ENCODE assay signal across 9 cellular contexts in the genomic region with DNA sequence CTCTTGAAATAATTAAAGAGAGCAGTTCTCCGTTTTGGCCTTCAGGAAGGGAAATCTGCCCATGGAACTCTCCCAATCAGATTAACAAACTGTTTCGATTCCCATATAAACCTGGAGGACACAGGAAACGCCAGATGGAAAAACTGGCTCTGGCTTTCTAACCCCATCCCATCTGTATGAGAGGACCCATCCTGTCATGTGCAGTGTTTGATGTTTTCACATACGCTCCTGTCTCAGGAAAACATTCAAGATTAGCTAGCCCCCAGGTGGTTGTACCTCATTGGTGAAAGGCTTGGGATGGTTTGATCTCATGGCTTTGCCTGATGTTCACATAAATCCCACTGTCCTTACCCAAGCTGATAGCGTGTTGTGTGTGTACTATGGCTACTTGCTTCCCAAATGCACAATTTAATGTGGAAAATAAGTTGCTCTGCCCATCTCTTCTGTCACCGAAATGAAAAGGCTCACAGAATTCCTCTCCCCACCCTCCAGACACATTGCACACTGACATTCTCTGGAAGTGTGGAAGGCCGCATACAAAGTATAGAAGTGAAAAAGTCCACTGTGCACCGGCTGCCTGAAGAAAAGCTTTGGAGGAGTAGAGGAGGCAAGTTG. TPM values are rescaled to one million over a fixed set of nuclear protein-coding genes. Genes with fewer than 3 reads are reported as not detected.
DNase-seq lines count a peak whose midpoint lies in the region; ATAC-seq, FAIRE-seq and TF ChIP-seq lines count a peak whose summit lies in the region.
"Had no signal": no experiment of that assay in that cellular context is flagged by ENCODE, and none has a peak within 500 bp of the region (broad histone marks: within the 10 kb centered on the region; RNA-seq: fewer than 3 reads in every experiment).

No MANE protein-coding gene starts in this region.

- FAIRE-seq in small intestine (lab: Jason Lieb, UNC), result no peak

- H3K4me3 ChIP-seq in CD8-positive, alpha-beta T cell (ENCODE audit: low read depth, low read length), result no peak overlapping the region
- H3K4me3 ChIP-seq in HUES6 (ENCODE audit: low read depth, low read length) (no peak overlapping the region), lung (no peak overlapping the region), small intestine (ENCODE audit: low read depth in 1 of 2, low read length in 2 of 2) (no peak overlapping the region)

- POLR2A ChIA-PET in CD8-positive, alpha-beta T cell (lab: Charles Lee), result interaction anchor here (1.2 to 3.2 kb wide), 2 partner anchors 85 to 128 kb away, joined by 3 to 59 read pairs; a partner anchor contains a TSS

- 64 to 75% methylated on average over 8 of the region's 8 CpGs for WGBS in lung, 2 donors
- 58 to 64% (median 59%) methylated on average over 8 of the region's 8 CpGs for WGBS in small intestine, 3 donors

- H3K9me3 ChIP-seq in CD8-positive, alpha-beta T cell (ENCODE audit: low read length), result no peaks in the 10 kb centered on the region
- H3K9me3 ChIP-seq in HUES6 (ENCODE audit: control insufficient read depth, insufficient read depth, low read depth, low read length), result no peaks in the 10 kb centered on the region
- no peaks in the 10 kb centered on the region for H3K9me3 ChIP-seq in lung (ENCODE audit: control insufficient read depth in 2 of 2, insufficient read depth in 1 of 2, low read length in 1 of 2)
- H3K9me3 ChIP-seq in small intestine (ENCODE audit: control insufficient read depth, low read depth), result no peaks in the 10 kb centered on the region

- H3K36me3 Mint-ChIP-seq in CD8-positive, alpha-beta T cell, result peaks cover 45% of the 10 kb centered on the region
- H3K36me3 Mint-ChIP-seq in activated T-helper 1 cell treated with anti-CD3 and anti-CD28 coated beads, Interleukin-12 subunit alpha, Interleukin-12 subunit beta, Interleukin-2, Interleukin-4 antibody, amounts not matched to agents 30 ng/mL and 10 ng/mL and 1 ng/mL, durations not matched to agents 14 hours and 24 hours and 36 hours (ENCODE audit: low read depth), result peaks cover 39% of the 10 kb centered on the region

- intact Hi-C loops in CD8-positive, alpha-beta T cell (cut with DNase I, micrococcal nuclease), result loop anchor here in 1 of 2 experiments (5.0 to 10.0 kb wide), 2 partner anchors 134 to 517 kb away; a partner anchor contains a TSS
- intact Hi-C loops in activated T-helper 1 cell treated with anti-CD3 and anti-CD28 coated beads, Interleukin-12 subunit alpha, Interleukin-12 subunit beta, Interleukin-2, Interleukin-4 antibody, amounts not matched to agents 30 ng/mL and 10 ng/mL and 1 ng/mL, durations not matched to agents 14 hours and 24 hours and 36 hours (cut with micrococcal nuclease), result loop anchor here (5.0 kb wide), 5 partner anchors 69 to 376 kb away; a partner anchor contains a TSS

- DNase-seq in CD8-positive, alpha-beta T cell, result no peak
- DNase-seq in activated T-helper 1 cell treated with anti-CD3 and anti-CD28 coated beads, Interleukin-12 subunit alpha, Interleukin-12 subunit beta, Interleukin-2, Interleukin-4 antibody, amounts not matched to agents 30 ng/mL and 10 ng/mL and 1 ng/mL, durations not matched to agents 14 hours and 24 hours and 36 hours (ENCODE audit: low spot score), result no peak
- no peak for DNase-seq in lung (ENCODE audit: low spot score)
- no peak for DNase-seq in T1000 (lab: John Stamatoyannopoulos, UW)
- DNase-seq in KG1 (lab: John Stamatoyannopoulos, UW), result no peak
- DNase-seq in small intestine, result no peak
- DNase-seq in 8988T, result no peak
- DNase-seq: NCI-H1092 had no signal

- H3K27me3 ChIP-seq in CD8-positive, alpha-beta T cell (ENCODE audit: insufficient read depth, low read length), result no peaks in the 10 kb centered on the region
- no peaks in the 10 kb centered on the region for H3K27me3 ChIP-seq in HUES6 (ENCODE audit: control insufficient read depth, insufficient read depth, low read length)
- no peaks in the 10 kb centered on the region for H3K27me3 ChIP-seq in lung (ENCODE audit: control insufficient read depth, insufficient read depth)
- no peaks in the 10 kb centered on the region for H3K27me3 ChIP-seq in small intestine (ENCODE audit: control insufficient read depth in 2 of 2, insufficient read depth in 2 of 2, low read length in 2 of 2)

- no peak for ATAC-seq in CD8-positive, alpha-beta T cell
- no peak for ATAC-seq in lung (ENCODE audit: insufficient read depth, low FRiP score)

- H3K27me3 Mint-ChIP-seq in CD8-positive, alpha-beta T cell (ENCODE audit: low read depth), result no peaks in the 10 kb centered on the region
- H3K27me3 Mint-ChIP-seq in activated T-helper 1 cell treated with anti-CD3 and anti-CD28 coated beads, Interleukin-12 subunit alpha, Interleukin-12 subunit beta, Interleukin-2, Interleukin-4 antibody, amounts not matched to agents 30 ng/mL and 10 ng/mL and 1 ng/mL, durations not matched to agents 14 hours and 24 hours and 36 hours (ENCODE audit: insufficient read depth), result no peaks in the 10 kb centered on the region

- no peak overlapping the region for H3K27ac ChIP-seq in CD8-positive, alpha-beta T cell (ENCODE audit: low read depth, low read length)
- H3K27ac ChIP-seq in HUES6 (ENCODE audit: low read depth, low read length) (0 out of 2 replicates have a peak overlapping the region, but pooled peaks have one; percentile 92), lung (ENCODE audit: low read depth in 1 of 2, low read length in 1 of 2) (peak overlapping the region; percentile 41 to 65), small intestine (ENCODE audit: low read depth in 1 of 2, low read length in 1 of 2) (peak overlapping the region in 1 of 2 donors; percentile 42)

- H3K27ac Mint-ChIP-seq in CD8-positive, alpha-beta T cell, result peak overlapping the region; percentile 3
- H3K27ac Mint-ChIP-seq in activated T-helper 1 cell treated with anti-CD3 and anti-CD28 coated beads, Interleukin-12 subunit alpha, Interleukin-12 subunit beta, Interleukin-2, Interleukin-4 antibody, amounts not matched to agents 30 ng/mL and 10 ng/mL and 1 ng/mL, durations not matched to agents 14 hours and 24 hours and 36 hours, result peak overlapping the region; percentile 68

- no peak for TF ChIP-seq CTCF in CD8-positive, alpha-beta T cell (IDR thresholded peaks at IDR 0.05)
- TF ChIP-seq CTCF in lung (IDR thresholded peaks at IDR 0.05; ENCODE audit: control extremely low read depth, extremely low read depth), result no peak

- peaks cover 7% of the 10 kb centered on the region for H3K36me3 ChIP-seq in CD8-positive, alpha-beta T cell (ENCODE audit: insufficient read depth, low read length)
- H3K36me3 ChIP-seq in HUES6 (ENCODE audit: control insufficient read depth, insufficient read depth, low read length), result peaks cover 23% of the 10 kb centered on the region
- H3K36me3 ChIP-seq in lung (ENCODE audit: control insufficient read depth in 2 of 2, insufficient read depth in 2 of 2, low read length in 2 of 2), result peaks cover 4 to 5% of the 10 kb centered on the region in 2 donors
- H3K36me3 ChIP-seq in small intestine (ENCODE audit: control insufficient read depth in 2 of 2, insufficient read depth in 2 of 2, low read length in 2 of 2), result no peaks in the 10 kb centered on the region

- peaks cover 16% of the 10 kb centered on the region for H3K4me1 ChIP-seq in CD8-positive, alpha-beta T cell (ENCODE audit: insufficient read depth, low read length)
- H3K4me1 ChIP-seq in HUES6 (ENCODE audit: control insufficient read depth, insufficient read depth, low read length) (peaks cover 15% of the 10 kb centered on the region; the same call in 1 of the 2 replicates), lung (ENCODE audit: control insufficient read depth in 2 of 2, insufficient read depth in 2 of 2, low read length in 2 of 2) (peaks cover 5 to 18% of the 10 kb centered on the region in 2 donors), small intestine (ENCODE audit: control insufficient read depth in 2 of 2, insufficient read depth in 1 of 2, low read depth in 1 of 2, low read length in 1 of 2) (peaks cover 0 to 5% of the 10 kb centered on the region in 2 donors)

- CTCF ChIA-PET in CD8-positive, alpha-beta T cell (lab: Charles Lee), result interaction anchor here (0.8 to 2.5 kb wide), 6 partner anchors 14 to 236 kb away, joined by 3 to 14 read pairs (median 3); no protein-coding TSS in a partner anchor

- peaks cover 27% of the 10 kb centered on the region for H3K4me1 Mint-ChIP-seq in CD8-positive, alpha-beta T cell (ENCODE audit: low read depth)
- H3K4me1 Mint-ChIP-seq in activated T-helper 1 cell treated with anti-CD3 and anti-CD28 coated beads, Interleukin-12 subunit alpha, Interleukin-12 subunit beta, Interleukin-2, Interleukin-4 antibody, amounts not matched to agents 30 ng/mL and 10 ng/mL and 1 ng/mL, durations not matched to agents 14 hours and 24 hours and 36 hours (ENCODE audit: low read depth), result peaks cover 19% of the 10 kb centered on the region

- H3K9ac ChIP-seq in HUES6 (ENCODE audit: low read length), result no peak overlapping the region

- no peak overlapping the region for H3K4me3 Mint-ChIP-seq in CD8-positive, alpha-beta T cell
- no peak overlapping the region for H3K4me3 Mint-ChIP-seq in activated T-helper 1 cell treated with anti-CD3 and anti-CD28 coated beads, Interleukin-12 subunit alpha, Interleukin-12 subunit beta, Interleukin-2, Interleukin-4 antibody, amounts not matched to agents 30 ng/mL and 10 ng/mL and 1 ng/mL, durations not matched to agents 14 hours and 24 hours and 36 hours

- no peaks in the 10 kb centered on the region for H3K9me3 Mint-ChIP-seq in CD8-positive, alpha-beta T cell
- H3K9me3 Mint-ChIP-seq in activated T-helper 1 cell treated with anti-CD3 and anti-CD28 coated beads, Interleukin-12 subunit alpha, Interleukin-12 subunit beta, Interleukin-2, Interleukin-4 antibody, amounts not matched to agents 30 ng/mL and 10 ng/mL and 1 ng/mL, durations not matched to agents 14 hours and 24 hours and 36 hours, result no peaks in the 10 kb centered on the region

RNA-seq across cellular contexts. Expression of a gene that starts 18.2 kb away (rescaled TPM):
- total RNA-seq in CD8-positive, alpha-beta T cell, result 10 to 100 TPM; 57.1 to 64.0 TPM
- total RNA-seq in activated T-helper 1 cell treated with anti-CD3 and anti-CD28 coated beads, Interleukin-12 subunit alpha, Interleukin-12 subunit beta, Interleukin-2, Interleukin-4 antibody, amounts not matched to agents 30 ng/mL and 10 ng/mL and 1 ng/mL, durations not matched to agents 14 hours and 24 hours and 36 hours, result 90.0 and 91.6 TPM in 2 replicates
- 10 to 100 TPM; 23.9 to 34.2 TPM for total RNA-seq in lung
- polyA plus RNA-seq in lung, result 10 to 100 TPM in 1 of 2 donors, 1 to 10 TPM in 1; 8.3 to 14.8 TPM
- polyA plus RNA-seq in small intestine, result 10 to 100 TPM in 1 of 3 donors, 1 to 10 TPM in 2; 2.2 to 10.3 (median 2.7) TPM
